Comparison of ENCODE assay signal across 7 cellular contexts in the genomic region with DNA sequence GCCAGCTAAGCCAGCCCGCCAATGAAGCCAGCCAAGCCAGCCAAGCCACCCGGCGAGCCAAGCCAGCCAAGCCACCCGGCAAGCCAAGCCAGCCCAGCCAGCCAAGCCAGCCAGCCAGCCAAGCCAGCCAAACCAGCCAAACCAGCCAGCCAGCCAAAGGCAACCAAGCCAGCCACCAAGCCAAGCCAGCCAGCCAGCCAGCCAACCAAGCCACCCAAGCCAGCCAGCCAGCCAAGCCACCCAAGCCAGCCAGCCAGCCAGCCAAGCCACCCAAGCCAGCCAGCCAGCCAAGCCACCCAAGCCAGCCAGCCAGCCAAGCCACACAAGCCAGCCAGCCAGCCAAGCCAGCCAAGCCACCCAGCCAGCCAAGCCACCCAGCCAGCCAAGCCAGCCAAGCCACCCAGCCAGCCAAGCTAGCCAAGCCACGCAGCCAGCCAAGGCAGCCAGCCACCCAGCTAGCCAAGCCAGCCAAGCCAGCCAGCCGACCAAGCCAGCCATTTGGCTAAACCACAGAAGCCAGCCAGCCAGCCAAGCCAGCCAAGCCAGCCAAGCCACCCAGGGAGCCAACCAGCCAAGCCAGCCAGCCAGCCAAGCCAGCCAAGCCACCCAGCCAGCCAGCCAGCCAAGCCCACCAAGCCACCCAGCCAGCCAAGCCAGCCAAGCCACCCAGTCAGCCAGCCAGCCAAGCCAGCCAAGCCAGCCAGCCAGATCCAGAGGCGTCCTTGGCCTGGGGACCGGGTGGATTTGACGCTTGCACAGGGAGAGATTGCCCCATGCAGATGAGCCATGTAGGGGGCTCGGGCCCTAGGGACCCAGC.
A peak's percentile ranks its signal among the peaks of the same experiment; 100 is the strongest.
DNase-seq lines count a peak whose midpoint lies in the region; ATAC-seq and TF ChIP-seq lines count a peak whose summit lies in the region.
"Not testable (repeated sequence)": the region's sequence is repeated elsewhere in the genome, so short reads cannot be mapped to it uniquely, and the experiment has no call there.

No MANE protein-coding gene starts in this region.

- not testable (repeated sequence) for H3K9me3 ChIP-seq in body of pancreas

- DNase-seq in GM03348 (ENCODE audit: low spot score), result peak; percentile 25
- DNase-seq in WTC11 (ENCODE audit: low spot score), result peak; percentile 9
- DNase-seq in body of pancreas, result peak in 3 of 4 donors; percentile 9 to 12 (median 11)
- peak; percentile 78 for DNase-seq in cardiac septum (ENCODE audit: low spot score)
- peak; percentile 54 for DNase-seq in left lobe of liver (ENCODE audit: low spot score)
- peak; percentile 95 for DNase-seq in osteocyte (ENCODE audit: extremely low spot score, unreplicated experiment)
- peak; percentile 6 for DNase-seq in stimulated activated CD4-positive, alpha-beta T cell treated with anti-CD3 and anti-CD28 coated beads, Interleukin-4, amount 100 ng/mL, for 24 hours

- not testable (repeated sequence) for TF ChIP-seq CTCF in WTC11 (IDR thresholded peaks at IDR 0.05); body of pancreas (IDR thresholded peaks at IDR 0.05); osteocyte (IDR thresholded peaks at IDR 0.05)

- H3K4me1 Mint-ChIP-seq in WTC11; osteocyte (ENCODE audit: unreplicated experiment): not testable (repeated sequence)

- H3K4me3 Mint-ChIP-seq in WTC11; osteocyte (ENCODE audit: unreplicated experiment): not testable (repeated sequence)

- not testable (repeated sequence) for H3K9me3 Mint-ChIP-seq in WTC11; osteocyte (ENCODE audit: unreplicated experiment)

- not testable (repeated sequence) for H3K4me1 ChIP-seq in body of pancreas

- not testable (repeated sequence) for H3K4me3 ChIP-seq in body of pancreas

- WGBS in body of pancreas, 2 donors, result 68 to 69% methylated on average over 5 to 7 of the region's 10 CpGs

- not testable (repeated sequence) for H3K36me3 ChIP-seq in body of pancreas (replicated peaks in 1 of 2; ENCODE audit: insufficient read depth in 1 of 2, low read depth in 2 of 2)

- H3K27me3 ChIP-seq in body of pancreas, result not testable (repeated sequence)

- not testable (repeated sequence) for ATAC-seq in WTC11, body of pancreas, left lobe of liver

- POLR2A ChIA-PET in WTC11 (lab: Charles Lee), result not testable (repeated sequence)

- intact Hi-C loops in body of pancreas (cut with DNase I); cardiac septum (cut with DNase I): not testable (repeated sequence)

- not testable (repeated sequence) for H3K27ac ChIP-seq in body of pancreas

- TF ChIP-seq POLR2A in body of pancreas (IDR thresholded peaks at IDR 0.05), result not testable (repeated sequence)

- H3K36me3 Mint-ChIP-seq in WTC11; osteocyte (ENCODE audit: unreplicated experiment): not testable (repeated sequence)

- not testable (repeated sequence) for H3K27ac Mint-ChIP-seq in WTC11; osteocyte (ENCODE audit: unreplicated experiment)

- CTCF ChIA-PET in WTC11 (lab: Charles Lee), result not testable (repeated sequence)

- not testable (repeated sequence) for H3K27me3 Mint-ChIP-seq in WTC11 (ENCODE audit: low read depth); osteocyte (ENCODE audit: unreplicated experiment)

Comparison
In these comparisons a context has a peak if more than half of its experiments do, and no peak if none do; other contexts are left out.
1. DNase-seq: peak in every context shown above with its lines; median percentile 95 in osteocyte; 78 in cardiac septum; 54 in left lobe of liver; 25 in GM03348; 11 in body of pancreas; 9 in WTC11; 6 in stimulated activated CD4-positive, alpha-beta T cell treated with anti-CD3 and anti-CD28 coated beads, Interleukin-4, amount 100 ng/mL, for 24 hours.